ENCODE assay signal across 2 cellular contexts in the genomic region with DNA sequence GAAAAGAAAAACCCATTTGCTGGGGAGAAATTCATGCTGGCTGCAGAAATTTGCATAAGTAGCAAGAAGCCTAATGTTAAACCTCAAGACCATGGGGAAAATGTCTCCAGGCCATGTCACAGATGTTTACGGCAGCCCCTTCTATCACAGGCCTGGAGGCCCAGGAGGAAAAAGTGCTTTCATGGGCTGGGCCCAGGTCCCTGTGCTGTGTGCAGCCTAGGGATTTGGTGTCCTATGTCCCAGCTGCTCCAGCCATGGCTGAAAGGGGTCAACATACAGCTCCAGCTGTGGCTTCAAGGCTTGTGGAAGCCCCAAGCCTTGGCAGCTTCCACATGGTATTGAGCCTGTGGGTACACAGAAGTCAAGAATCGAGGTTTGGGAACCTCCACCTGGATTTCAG.
TF ChIP-seq lines count a peak whose summit lies in the region.

No MANE protein-coding gene starts in this region.

TF ChIP-seq in HEK293, 187 proteins besides CTCF, POLR2A, EP300 and RAD21 (continued from another document):
- peak; percentile 79 for TF ChIP-seq ZNF585B (tag by site-specific recombination; IDR thresholded peaks at IDR 0.05)
TF ChIP-seq in HEK293: peak in this region for 1.

TF ChIP-seq in K562, 482 proteins besides CTCF, POLR2A, EP300 and RAD21 (continued from another document):
- no peak for TF ChIP-seq HCFC1 (IDR thresholded peaks at IDR 0.05; ENCODE audit: low read depth, low read length)
